Comparison of ENCODE assay signal across 15 cellular contexts in the genomic region with DNA sequence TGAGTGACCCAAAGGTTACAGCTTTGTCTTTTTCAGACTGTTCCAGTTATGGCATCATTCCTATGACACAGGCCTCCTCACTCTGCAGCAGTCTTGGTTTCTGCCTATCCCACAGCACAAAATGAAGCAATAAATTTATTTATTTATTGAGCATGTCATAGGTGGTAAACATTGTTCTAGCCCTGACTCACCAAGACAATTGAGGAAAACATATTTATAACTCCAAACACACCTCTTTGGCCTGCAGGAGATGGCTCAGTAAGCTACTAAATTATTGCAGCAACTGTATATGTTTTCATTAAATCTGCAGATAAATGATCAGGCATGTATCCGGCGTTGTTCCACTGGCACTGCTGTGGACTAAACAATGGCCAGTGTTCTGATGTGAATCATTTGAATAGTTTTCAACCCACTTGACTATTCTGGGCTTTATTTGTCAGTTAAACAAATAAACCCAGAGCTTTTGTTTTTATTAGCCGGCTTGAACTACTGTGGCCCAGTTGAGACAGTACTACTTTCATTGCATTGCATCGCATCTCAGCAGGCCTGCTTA.
DNase-seq lines count a peak whose midpoint lies in the region; ATAC-seq, FAIRE-seq and TF ChIP-seq lines count a peak whose summit lies in the region.
"Had no signal": no experiment of that assay in that cellular context is flagged by ENCODE, and none has a peak within 500 bp of the region (broad histone marks: within the 10 kb centered on the region; RNA-seq: fewer than 3 reads in every experiment).

No MANE protein-coding gene starts in this region.

- peaks cover 34% of the 10 kb centered on the region for H3K27me3 Mint-ChIP-seq in activated T-helper 17 cell treated with anti-CD3 and anti-CD28 coated beads, Interleukin-2, amount 50 U/mL, for 72 hours

- H3K4me3 ChIP-seq in AG09309 (ENCODE audit: control insufficient read depth, low read depth, low read length) = no peak overlapping the region
- no peak overlapping the region for H3K4me3 ChIP-seq in LNCaP clone FGC (ENCODE audit: low read depth, low read length)
- no peak overlapping the region for H3K4me3 ChIP-seq in prostate gland
- H3K4me3 ChIP-seq: GM12878 had no signal

- WGBS in prostate gland = 31% methylated on average over 4 of the region's 4 CpGs

- TF ChIP-seq CTCF in AG09309 (IDR thresholded peaks at IDR 0.05; ENCODE audit: control insufficient read depth, insufficient read depth, low read depth, low read length, missing control alignments) = no peak
- no peak for TF ChIP-seq CTCF in LNCaP clone FGC (IDR thresholded peaks at IDR 0.05; ENCODE audit: control insufficient read depth, extremely low read depth, insufficient read depth)
- no peak for TF ChIP-seq CTCF in prostate gland (IDR thresholded peaks at IDR 0.05)

- no peak for FAIRE-seq in HTR-8/SVneo (lab: Jason Lieb, UNC)
- FAIRE-seq: GM12878 had no signal

- no peak overlapping the region for H3K27ac Mint-ChIP-seq in activated T-helper 17 cell treated with anti-CD3 and anti-CD28 coated beads, Interleukin-2, amount 50 U/mL, for 72 hours
- H3K27ac Mint-ChIP-seq: endodermal cell had no signal

- no peak overlapping the region for H3K4me3 Mint-ChIP-seq in activated T-helper 17 cell treated with anti-CD3 and anti-CD28 coated beads, Interleukin-2, amount 50 U/mL, for 72 hours
- H3K4me3 Mint-ChIP-seq: endodermal cell had no signal

- peaks cover 3% of the 10 kb centered on the region for H3K4me1 ChIP-seq in prostate gland (replicated peaks)
- H3K4me1 ChIP-seq: parathyroid adenoma had no signal

- H3K9me3 Mint-ChIP-seq in activated T-helper 17 cell treated with anti-CD3 and anti-CD28 coated beads, Interleukin-2, amount 50 U/mL, for 72 hours = no peaks in the 10 kb centered on the region

- no peaks in the 10 kb centered on the region for H3K4me1 Mint-ChIP-seq in activated T-helper 17 cell treated with anti-CD3 and anti-CD28 coated beads, Interleukin-2, amount 50 U/mL, for 72 hours

- H3K36me3 ChIP-seq in prostate gland = no peaks in the 10 kb centered on the region

- intact Hi-C loops in prostate gland (cut with DNase I) = no loop called here

- no peak for ATAC-seq in activated T-helper 17 cell treated with anti-CD3 and anti-CD28 coated beads, Interleukin-2, amount 50 U/mL, for 72 hours (replicated peaks)
- ATAC-seq in GM18502 (IDR thresholded peaks at IDR 0.05; ENCODE audit: poor library complexity, unreplicated experiment) = no peak
- ATAC-seq: GM12878, Right ventricle myocardium inferior had no signal

- H3K9me3 ChIP-seq in prostate gland = no peaks in the 10 kb centered on the region

- no peak overlapping the region for H3K27ac ChIP-seq in prostate gland
- H3K27ac ChIP-seq: parathyroid adenoma had no signal

- H3K36me3 Mint-ChIP-seq in activated T-helper 17 cell treated with anti-CD3 and anti-CD28 coated beads, Interleukin-2, amount 50 U/mL, for 72 hours (ENCODE audit: low read depth) = no peaks in the 10 kb centered on the region

- H3K27me3 ChIP-seq in prostate gland (replicated peaks; ENCODE audit: insufficient read depth) = peaks cover 2% of the 10 kb centered on the region

- TF ChIP-seq POLR2A in prostate gland (IDR thresholded peaks at IDR 0.05) = no peak

- DNase-seq in AG09309 (ENCODE audit: low read depth) = peak; percentile 85
- peak; percentile 41 for DNase-seq in LNCaP clone FGC (ENCODE audit: low read depth)
- DNase-seq in brain pericyte (ENCODE audit: low read depth, low spot score) = peak; percentile 73
- DNase-seq in lung microvascular endothelial cell (ENCODE audit: low read depth in 2 of 2) = peak; percentile 77 to 83
- no peak for DNase-seq in prostate gland (ENCODE audit: low spot score)
- no peak for DNase-seq in HTR-8/SVneo (ENCODE audit: insufficient read length, low spot score)
- DNase-seq: activated naive CD4-positive, alpha-beta T cell treated with anti-CD3 and anti-CD28 coated beads, Interleukin-2, amount 50 U/mL, for 16 hours; endodermal cell; NCI-H2081; trophoblast cell had no signal

Comparison
In these comparisons a context has a peak if more than half of its experiments do, and no peak if none do; other contexts are left out.
1. DNase-seq: peak in AG09309 (single experiment), LNCaP clone FGC (single experiment), brain pericyte (single experiment) and lung microvascular endothelial cell (2 of 2); none in prostate gland (single experiment) and HTR-8/SVneo (single experiment).